Comparison of ENCODE assay signal across 22 cellular contexts in genomic region chr11:14750911-14751310, GRCh38.
"Had no signal": no experiment of that assay in that cellular context is flagged by ENCODE, and none has a peak within 500 bp of the region (broad histone marks: within the 10 kb centered on the region; RNA-seq: fewer than 3 reads in every experiment).

No MANE protein-coding gene starts in this region.

- H3K4me1 ChIP-seq: SJSA1 had no signal

- ATAC-seq: activated CD4-positive, CD25-positive, alpha-beta regulatory T cell treated with anti-CD3 and anti-CD28 coated beads, Interleukin-2, amount 50 U/mL, for 24 hours; activated naive CD4-positive, alpha-beta T cell treated with anti-CD3 and anti-CD28 coated beads, Interleukin-2, amount 50 U/mL, for 72 hours; activated T-cell treated with anti-CD3 and anti-CD28 coated beads, Interleukin-2, amount 50 U/mL, for 72 hours; PC-3; SK-N-SH treated with all-trans-retinoic acid at 6 μM for 48 hours had no signal

- H3K27me3 ChIP-seq: brain microvascular endothelial cell, cardiac muscle cell, MG63, SJSA1 had no signal

- H3K9me3 ChIP-seq: MG63, SJSA1 had no signal

- H3K27ac ChIP-seq: brain microvascular endothelial cell, cardiac muscle cell, SJSA1 had no signal

- H3K27ac Mint-ChIP-seq: activated T-cell treated with anti-CD3 and anti-CD28 coated beads, Interleukin-2, amount 50 U/mL, for 72 hours; IgD-negative memory B cell had no signal

- H3K4me3 Mint-ChIP-seq: IgD-negative memory B cell had no signal

- H3K4me3 ChIP-seq: cardiac muscle cell, MG63, SJSA1 had no signal

- H3K9me3 Mint-ChIP-seq: activated T-cell treated with anti-CD3 and anti-CD28 coated beads, Interleukin-2, amount 50 U/mL, for 72 hours; IgD-negative memory B cell had no signal

- H3K36me3 ChIP-seq: brain microvascular endothelial cell, cardiac muscle cell, MG63, SJSA1 had no signal

- DNase-seq: activated CD4-positive, alpha-beta T cell treated with anti-CD3 and anti-CD28 coated beads for 4 hours; activated CD8-positive, alpha-beta memory T cell treated with anti-CD3 and anti-CD28 coated beads for 24 hours; activated T-cell treated with anti-CD3 and anti-CD28 coated beads, Interleukin-2, amount 50 U/mL, for 72 hours; brain microvascular endothelial cell; cerebellar nuclear complex; KG1; MG63; NCI-H1105 treated with DMSO at 0.1 percent for 48 hours; NCI-H1436 treated with DMSO at 0.1 percent for 48 hours; NCI-H187 treated with DMSO at 0.1 percent for 48 hours; NCI-H2081 treated with DMSO at 0.1 percent for 48 hours; NCI-H446; NCI-H524; PC-3; SHP77; SW 1271 had no signal
